8 cellular contexts compared by ENCODE assay signal in genomic region chr15:38563723-38564519, GRCh38. TPM values are rescaled to one million over a fixed set of nuclear protein-coding genes. Genes with fewer than 3 reads are reported as not detected.
A peak's percentile ranks its signal among the peaks of the same experiment; 100 is the strongest.
DNase-seq lines count a peak whose midpoint lies in the region; ATAC-seq and TF ChIP-seq lines count a peak whose summit lies in the region.

No MANE protein-coding gene starts in this region.

- in situ Hi-C loops in HAP-1 (cut with MboI; ENCODE audit: low sequenced_read_pairs) = no loop called here

- peak; percentile 29 to 72 for DNase-seq in HAP-1 (ENCODE audit: low spot score in 2 of 2)
- peak; percentile 36 for DNase-seq in MG63
- DNase-seq in activated CD4-positive, CD25-positive, alpha-beta regulatory T cell treated with anti-CD3 and anti-CD28 coated beads, Interleukin-2, amount 50 U/mL, for 72 hours = peak; percentile 96
- DNase-seq in cerebellum (ENCODE audit: low spot score) = peak; percentile 78
- peak; percentile 76 to 95 for DNase-seq in left lung
- peak; percentile 91 for DNase-seq in stimulated activated CD4-positive, alpha-beta T cell treated with anti-CD3 and anti-CD28 coated beads, Interleukin-4, amount 100 ng/mL, for 1 hour
- DNase-seq in MV-4-11 (lab: John Stamatoyannopoulos, UW) = no peak

- intact Hi-C loops in left lung (cut with DNase I) = loop anchor here in 1 of 2 donors (10.0 kb wide), 2 partner anchors 91 to 121 kb away; no protein-coding TSS in a partner anchor

- H3K27me3 ChIP-seq in HAP-1 (ENCODE audit: low read depth) = no peaks in the 10 kb centered on the region
- peaks cover 10% of the 10 kb centered on the region for H3K27me3 ChIP-seq in MG63
- peaks cover 7 to 34% of the 10 kb centered on the region in 2 donors for H3K27me3 ChIP-seq in left lung

- H3K27ac ChIP-seq in left lung = peak overlapping the region; percentile 47 to 70

- H3K9me3 ChIP-seq in HAP-1 (no peaks in the 10 kb centered on the region), MG63 (no peaks in the 10 kb centered on the region), left lung (no peaks in the 10 kb centered on the region)

- peak; percentile 97 for TF ChIP-seq CTCF in GM12874 (IDR thresholded peaks at IDR 0.05; ENCODE audit: insufficient read depth, low read depth, low read length)
- TF ChIP-seq CTCF in left lung (IDR thresholded peaks at IDR 0.05) = peak; percentile 73 to 92

- peak overlapping the region; percentile 52 for H3K4me3 ChIP-seq in HAP-1
- H3K4me3 ChIP-seq in MG63 = peak overlapping the region; percentile 45
- peak overlapping the region; percentile 53 to 63 for H3K4me3 ChIP-seq in left lung

- peak; percentile 96 for ATAC-seq in left lung

- H3K36me3 ChIP-seq in HAP-1 (replicated peaks) = no peaks in the 10 kb centered on the region
- H3K36me3 ChIP-seq in MG63 = no peaks in the 10 kb centered on the region
- no peaks in the 10 kb centered on the region for H3K36me3 ChIP-seq in left lung

- H3K4me1 ChIP-seq in HAP-1 (no peaks in the 10 kb centered on the region; the same call in 1 of the 2 replicates), left lung (peaks cover 0 to 21% of the 10 kb centered on the region in 2 donors)

RNA-seq across cellular contexts. Expression of gene RASGRP1, which starts 0.7 kb away (rescaled TPM):
- total RNA-seq in MG63 (2014; rRNA removed; shearing (Covaris generic); ENCODE audit: low replicate concordance) = not detected in 2 replicates
- 10.2 TPM for total RNA-seq in cerebellum
- 10 to 100 TPM in 1 of 2 donors, 1 to 10 TPM in 1; 3.3 to 19.2 TPM for total RNA-seq in left lung
